In the genomic region with DNA sequence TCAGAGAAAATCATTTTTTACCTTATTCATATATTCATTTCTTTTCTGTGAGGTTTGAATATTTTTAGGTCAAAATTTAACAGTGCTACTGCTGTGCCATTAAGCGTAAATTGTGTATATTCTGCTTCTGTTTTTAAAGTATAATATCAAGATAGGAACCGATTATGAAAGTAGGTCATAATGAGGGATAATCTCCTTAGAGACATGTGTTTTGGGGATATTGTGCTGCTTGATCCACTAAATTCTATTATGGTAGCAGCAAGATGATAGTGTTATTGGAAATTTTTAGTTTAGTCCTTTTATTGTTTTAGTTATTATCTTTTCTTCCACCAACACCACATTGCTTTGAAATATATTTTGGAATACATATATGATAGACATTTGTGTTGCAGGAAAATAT, we compare ENCODE assay signal across 8 cellular contexts.
"Had no signal": no experiment of that assay in that cellular context is flagged by ENCODE, and none has a peak within 500 bp of the region (broad histone marks: within the 10 kb centered on the region; RNA-seq: fewer than 3 reads in every experiment).

No MANE protein-coding gene starts in this region.

- ATAC-seq: GM12878 had no signal

- FAIRE-seq: G401.6, GM12878, GM12891, GM12892, GM18507, GM19239 had no signal

- H3K4me3 ChIP-seq: GM12878 had no signal

- DNase-seq: GDM1, GF-D8 had no signal
